In the genomic region with DNA sequence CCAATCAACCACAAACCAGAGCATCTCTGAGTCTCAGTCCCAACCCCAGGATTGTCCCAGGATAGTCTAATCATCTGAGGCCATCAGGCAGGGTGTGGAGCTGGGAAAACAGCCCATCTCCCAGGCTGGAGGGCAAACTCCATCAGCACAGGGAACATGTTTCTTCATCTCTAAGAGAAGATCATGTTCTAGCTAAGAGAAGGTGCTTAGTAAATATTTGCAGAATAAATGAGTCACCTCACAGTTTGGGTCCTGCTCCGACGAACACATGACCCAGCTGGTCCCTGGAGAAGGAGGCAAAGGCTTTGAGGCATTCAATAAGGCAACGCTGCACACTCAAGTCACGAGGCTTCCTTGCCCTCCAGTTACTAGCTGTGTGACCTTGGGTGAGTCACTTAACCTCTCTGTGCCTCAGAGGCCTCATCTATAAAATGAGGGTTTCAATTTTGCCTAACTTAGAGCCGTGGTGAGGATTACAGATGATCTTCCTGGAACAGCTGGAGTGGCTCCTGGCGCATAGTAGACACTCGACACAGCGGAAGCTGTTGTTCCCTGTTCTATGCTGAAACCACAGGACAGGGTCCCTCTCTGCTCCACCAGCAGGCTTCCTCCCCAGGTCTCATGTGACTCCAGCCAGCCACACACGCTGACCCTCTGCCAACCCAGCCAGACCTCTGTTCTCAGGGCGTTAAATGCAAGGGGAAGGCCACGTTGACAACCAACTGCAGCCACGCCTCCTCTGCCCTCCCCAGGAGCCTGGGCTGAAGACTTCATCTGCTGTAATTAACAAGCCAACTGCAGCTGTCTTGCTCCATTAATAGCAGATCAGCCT, we compare ENCODE assay signal across 11 cellular contexts. TPM values are rescaled to one million over a fixed set of nuclear protein-coding genes. Genes with fewer than 3 reads are reported as not detected.
A peak's percentile ranks its signal among the peaks of the same experiment; 100 is the strongest.
DNase-seq lines count a peak whose midpoint lies in the region; ATAC-seq, FAIRE-seq and TF ChIP-seq lines count a peak whose summit lies in the region.
"Had no signal": no experiment of that assay in that cellular context is flagged by ENCODE, and none has a peak within 500 bp of the region (broad histone marks: within the 10 kb centered on the region; RNA-seq: fewer than 3 reads in every experiment).

No MANE protein-coding gene starts in this region.

- no peak overlapping the region for H3K27ac Mint-ChIP-seq in mesothelial cell of epicardium
- H3K27ac Mint-ChIP-seq: activated naive CD4-positive, alpha-beta T cell treated with anti-CD3 and anti-CD28 coated beads, Interleukin-2, amount 50 U/mL, for 24 hours had no signal

- intact Hi-C loops in HepG2 (cut with micrococcal nuclease; ENCODE audit: unreplicated experiment), result no loop called here

- DNase-seq in LHCN-M2 (ENCODE audit: low read depth), result peak; percentile 96
- DNase-seq in SHP77 treated with DMSO at 0.1 percent for 48 hours (lab: John Stamatoyannopoulos, UW), result peak; percentile 80
- peak; percentile 75 for DNase-seq in HepG2 (ENCODE audit: low spot score)
- DNase-seq in central memory CD4-positive, alpha-beta T cell, result no peak
- DNase-seq in mesothelial cell of epicardium (ENCODE audit: low spot score in 2 of 2, unreplicated experiment in 2 of 2), result no peak
- DNase-seq in NCI-H128 (lab: John Stamatoyannopoulos, UW; ENCODE audit: unreplicated experiment), result no peak
- no peak for DNase-seq in activated CD4-positive, CD25-positive, alpha-beta regulatory T cell treated with anti-CD3 and anti-CD28 coated beads, Interleukin-2, amount 50 U/mL, for 72 hours
- DNase-seq: PC-9; stimulated activated CD4-positive, alpha-beta T cell treated with anti-CD3 and anti-CD28 coated beads, Interleukin-4, amount 100 ng/mL, for 1 hour had no signal

- in situ Hi-C loops in HepG2 (cut with HindIII; ENCODE audit: extremely low pct_ligation_motif_present, low pct_unique_long_range_greater_than_20kb), result no loop called here

- H3K4me3 Mint-ChIP-seq in mesothelial cell of epicardium, result no peak overlapping the region
- H3K4me3 Mint-ChIP-seq: activated naive CD4-positive, alpha-beta T cell treated with anti-CD3 and anti-CD28 coated beads, Interleukin-2, amount 50 U/mL, for 24 hours had no signal

- 0 out of 22 replicates have a peak overlapping the region, but pooled peaks of 1 of the 11 experiments have one; percentile 32 for H3K27ac ChIP-seq in BLaER1 treated with 17β-estradiol and CSF1 and Interleukin-3, amounts not matched to agents 10 nM and 100 nM
- no peak overlapping the region for H3K27ac ChIP-seq in HepG2 (ENCODE audit: extremely low read length, insufficient read depth, low read length)
- H3K27ac ChIP-seq: PC-9 had no signal

- no peaks in the 10 kb centered on the region for H3K36me3 ChIP-seq in BLaER1 treated with 17β-estradiol and CSF1 and Interleukin-3, amounts not matched to agents 10 nM and 100 nM
- H3K36me3 ChIP-seq in HepG2 (replicated peaks in 1 of 2; ENCODE audit: control insufficient read depth in 1 of 2, insufficient read depth in 2 of 2, low read length in 2 of 2), result no peaks in the 10 kb centered on the region

- H3K4me2 ChIP-seq in BLaER1 treated with 17β-estradiol and CSF1 and Interleukin-3, amounts not matched to agents 10 nM and 100 nM, result peak overlapping the region; percentile 38 to 74 (median 54)
- H3K4me2 ChIP-seq in HepG2 (ENCODE audit: low read depth, low read length), result peak overlapping the region; percentile 16
- H3K4me2 ChIP-seq: PC-9 had no signal

- no peaks in the 10 kb centered on the region for H3K79me2 ChIP-seq in HepG2 (ENCODE audit: insufficient read depth, low read length)

- H4K20me1 ChIP-seq in BLaER1 treated with 17β-estradiol and CSF1 and Interleukin-3, amounts not matched to agents 10 nM and 100 nM, result no peaks in the 10 kb centered on the region; a peak in 1 of 22 replicates
- no peaks in the 10 kb centered on the region for H4K20me1 ChIP-seq in HepG2 (ENCODE audit: insufficient read depth, low read length)

- no peaks in the 10 kb centered on the region for H3K9me3 Mint-ChIP-seq in mesothelial cell of epicardium
- H3K9me3 Mint-ChIP-seq: activated naive CD4-positive, alpha-beta T cell treated with anti-CD3 and anti-CD28 coated beads, Interleukin-2, amount 50 U/mL, for 24 hours had no signal

- H3K4me1 Mint-ChIP-seq in mesothelial cell of epicardium, result no peaks in the 10 kb centered on the region
- H3K4me1 Mint-ChIP-seq: activated naive CD4-positive, alpha-beta T cell treated with anti-CD3 and anti-CD28 coated beads, Interleukin-2, amount 50 U/mL, for 24 hours had no signal

- peak; percentile 68 for ATAC-seq in HepG2

- peak in 1 of 2 experiments; percentile 58; a peak in 2 of 4 replicates for TF ChIP-seq EP300 in HepG2 (IDR thresholded peaks at IDR 0.05; ENCODE audit: low read depth in 2 of 2, low read length in 2 of 2)
- no peak; the same call in 1 of the 2 replicates for TF ChIP-seq EP300 in HepG2 (CRISPR knock-in tag; IDR thresholded peaks at IDR 0.05; ENCODE audit: borderline replicate concordance)

- peaks cover 17 to 32% (median 24%) of the 10 kb centered on the region in 10 experiments for H3K4me1 ChIP-seq in BLaER1 treated with 17β-estradiol and CSF1 and Interleukin-3, amounts not matched to agents 10 nM and 100 nM
- peaks cover 14% of the 10 kb centered on the region for H3K4me1 ChIP-seq in HepG2 (ENCODE audit: insufficient read depth, low read length)

- peaks cover 60% of the 10 kb centered on the region for H3K27me3 Mint-ChIP-seq in mesothelial cell of epicardium (ENCODE audit: low read depth)

- TF ChIP-seq CTCF in HepG2 (CRISPR knock-in tag; IDR thresholded peaks at IDR 0.05) (no peak), mesothelial cell of epicardium (IDR thresholded peaks at IDR 0.05; ENCODE audit: unreplicated experiment) (no peak)

- no peak for TF ChIP-seq POLR2A in HepG2 (IDR thresholded peaks at IDR 0.05; ENCODE audit: insufficient read depth in 1 of 2, low read depth in 2 of 2, low read length in 2 of 2)

- WGBS in HepG2 (ENCODE audit: low lambda C conversion rate), result 8% methylated on average over 8 of the region's 12 CpGs

- H3K36me3 Mint-ChIP-seq in mesothelial cell of epicardium, result no peaks in the 10 kb centered on the region
- H3K36me3 Mint-ChIP-seq: activated naive CD4-positive, alpha-beta T cell treated with anti-CD3 and anti-CD28 coated beads, Interleukin-2, amount 50 U/mL, for 24 hours had no signal

- H3K9me3 ChIP-seq in BLaER1 treated with 17β-estradiol and CSF1 and Interleukin-3, amounts not matched to agents 10 nM and 100 nM (replicated peaks in 1 of 11), result no peaks in the 10 kb centered on the region
- no peaks in the 10 kb centered on the region for H3K9me3 ChIP-seq in HepG2 (ENCODE audit: low read length)

- no peak overlapping the region for H3K4me3 ChIP-seq in BLaER1 treated with 17β-estradiol and CSF1 and Interleukin-3, amounts not matched to agents 10 nM and 100 nM
- no peak overlapping the region; a peak in 1 of 6 replicates for H3K4me3 ChIP-seq in HepG2 (replicated peaks in 1 of 3; ENCODE audit: insufficient read depth in 1 of 3, low read depth in 2 of 3, low read length in 3 of 3)
- H3K4me3 ChIP-seq: PC-9 had no signal

- H3K27me3 ChIP-seq in BLaER1 treated with 17β-estradiol and CSF1 and Interleukin-3, amounts not matched to agents 10 nM and 100 nM, result no peaks in the 10 kb centered on the region; a peak in 1 of 22 replicates
- peaks cover 7 to 40% of the 10 kb centered on the region in 2 experiments for H3K27me3 ChIP-seq in HepG2 (ENCODE audit: control insufficient read depth in 1 of 2, insufficient read depth in 2 of 2, low read length in 2 of 2)

- H3K9ac ChIP-seq in BLaER1 treated with 17β-estradiol and CSF1 and Interleukin-3, amounts not matched to agents 10 nM and 100 nM, result peak overlapping the region in 1 of 11 experiments; percentile 4; a peak in 2 of 22 replicates
- no peak overlapping the region for H3K9ac ChIP-seq in HepG2 (ENCODE audit: insufficient read depth, low read depth, low read length)

- CTCF ChIA-PET in HepG2 (lab: Yijun Ruan, JAX; ENCODE audit: low intra/inter-chr PET ratio, low total read pairs), result no interaction called here

- peak; percentile 93 for FAIRE-seq in HepG2 (lab: Jason Lieb, UNC)

- no peak for TF ChIP-seq RAD21 in HepG2 (CRISPR knock-in tag; IDR thresholded peaks at IDR 0.05)

- POLR2A ChIA-PET in HepG2 (lab: Yijun Ruan, JAX), result interaction anchor here (1.0 to 2.1 kb wide), 3 partner anchors 9 to 20 kb away, joined by 4 to 44 read pairs (median 7); a partner anchor contains a TSS

- H2AFZ ChIP-seq in HepG2 (ENCODE audit: low read length), result no peak overlapping the region
- H2AFZ ChIP-seq: PC-9 had no signal

- no TSS peak for BruUV-seq in HepG2 (replicated peaks; lab: Mats Ljungman, UMichigan)

RNA-seq across cellular contexts. Expression of a gene that starts 10.3 kb away (rescaled TPM):
- total RNA-seq in LHCN-M2 (2014; rRNA removed) (156 and 227 TPM in 2 replicates), HepG2 (2016; rRNA removed; fragmentation: Illumina TruSeq; extraction: Trizol) (2,370 and 2,621 TPM in 2 replicates), mesothelial cell of epicardium (1,016 to 1,079 TPM (median 1,046 TPM) in 3 replicates)
- polyA plus RNA-seq in LHCN-M2 (2012), result 3,496 TPM
- 2,846 and 3,171 TPM in 2 replicates for total RNA-seq in HepG2 (2016; cell fraction: cytosol; rRNA removed; fragmentation: Illumina TruSeq; extraction: Trizol; ENCODE audit: low read depth)
- 2,344 and 2,494 TPM in 2 replicates for total RNA-seq in HepG2 (2016; cell fraction: insoluble cytoplasmic fraction; rRNA removed; fragmentation: Illumina TruSeq; extraction: Trizol)
- 4,564 and 4,636 TPM in 2 replicates for total RNA-seq in HepG2 (2016; cell fraction: membrane; rRNA removed; fragmentation: Illumina TruSeq; extraction: Trizol)
- total RNA-seq in HepG2 (2016; cell fraction: nucleus; rRNA removed; fragmentation: Illumina TruSeq; extraction: Trizol), result 746 and 817 TPM in 2 replicates
- 2,077 and 2,372 TPM in 2 replicates for polyA plus RNA-seq in HepG2 (2011; rRNA removed)
- 407 and 1,119 TPM in 2 replicates for polyA plus RNA-seq in HepG2 (2011; cell fraction: cytosol; rRNA removed)
- polyA plus RNA-seq in HepG2 (2011; cell fraction: nucleus; rRNA removed), result 463 and 488 TPM in 2 replicates
- 4,774 and 5,492 TPM in 2 replicates for polyA plus RNA-seq in HepG2 (2012)
- 3,783 and 3,983 TPM in 2 replicates for polyA plus RNA-seq in HepG2 (2016; cell fraction: cytosol; fragmentation: Illumina TruSeq; extraction: Trizol; ENCODE audit: low read depth)
- polyA plus RNA-seq in HepG2 (2016; cell fraction: insoluble cytoplasmic fraction; fragmentation: Illumina TruSeq; extraction: Trizol; ENCODE audit: low read depth), result 2,521 and 2,667 TPM in 2 replicates
- polyA plus RNA-seq in HepG2 (2016; cell fraction: membrane; fragmentation: Illumina TruSeq; extraction: Trizol; ENCODE audit: low read depth), result 4,834 and 4,888 TPM in 2 replicates
- polyA plus RNA-seq in HepG2 (2016; cell fraction: nucleus; fragmentation: Illumina TruSeq; extraction: Trizol; ENCODE audit: insufficient read depth, low read depth), result 1,405 and 1,472 TPM in 2 replicates
- 264 and 339 TPM in 2 replicates for polyA minus RNA-seq in HepG2 (2011; rRNA and poly(A)+ RNA removed; ENCODE audit: low replicate concordance)
- 484 and 523 TPM in 2 replicates for polyA minus RNA-seq in HepG2 (2011; cell fraction: cytosol; rRNA and poly(A)+ RNA removed)
- polyA minus RNA-seq in HepG2 (2011; cell fraction: nucleus; rRNA and poly(A)+ RNA removed), result 268 and 368 TPM in 2 replicates

RNA-seq across cellular contexts. Expression of a gene that starts 20.2 kb away (rescaled TPM):
- total RNA-seq in LHCN-M2 (2014; rRNA removed) (1.1 and 1.9 TPM in 2 replicates), HepG2 (2016; rRNA removed; fragmentation: Illumina TruSeq; extraction: Trizol) (0.32 and 0.77 TPM in 2 replicates), mesothelial cell of epicardium (16.8 to 17.2 TPM (median 17.0 TPM) in 3 replicates)
- 0.33 TPM for polyA plus RNA-seq in LHCN-M2 (2012)
- total RNA-seq in HepG2 (2016; cell fraction: cytosol; rRNA removed; fragmentation: Illumina TruSeq; extraction: Trizol; ENCODE audit: low read depth), result 0.09 and 0.20 TPM in 2 replicates
- total RNA-seq in HepG2 (2016; cell fraction: insoluble cytoplasmic fraction; rRNA removed; fragmentation: Illumina TruSeq; extraction: Trizol), result 0.56 and 0.83 TPM in 2 replicates
- 0.56 and 0.76 TPM in 2 replicates for total RNA-seq in HepG2 (2016; cell fraction: membrane; rRNA removed; fragmentation: Illumina TruSeq; extraction: Trizol)
- total RNA-seq in HepG2 (2016; cell fraction: nucleus; rRNA removed; fragmentation: Illumina TruSeq; extraction: Trizol), result 0.72 and 1.6 TPM in 2 replicates
- 0.96 and 1.6 TPM in 2 replicates for polyA plus RNA-seq in HepG2 (2011; rRNA removed)
- polyA plus RNA-seq in HepG2 (2011; cell fraction: cytosol; rRNA removed), result 0.88 and 1.1 TPM in 2 replicates
- polyA plus RNA-seq in HepG2 (2011; cell fraction: nucleus; rRNA removed), result 1.7 and 2.0 TPM in 2 replicates
- 0.34 and 1.0 TPM in 2 replicates for polyA plus RNA-seq in HepG2 (2012)
- polyA plus RNA-seq in HepG2 (2016; cell fraction: cytosol; fragmentation: Illumina TruSeq; extraction: Trizol; ENCODE audit: low read depth), result 0.05 and 0.17 TPM in 2 replicates
- polyA plus RNA-seq in HepG2 (2016; cell fraction: insoluble cytoplasmic fraction; fragmentation: Illumina TruSeq; extraction: Trizol; ENCODE audit: low read depth), result 0.27 and 0.61 TPM in 2 replicates
- polyA plus RNA-seq in HepG2 (2016; cell fraction: membrane; fragmentation: Illumina TruSeq; extraction: Trizol; ENCODE audit: low read depth), result 0.23 and 0.50 TPM in 2 replicates
- 1.9 and 2.0 TPM in 2 replicates for polyA plus RNA-seq in HepG2 (2016; cell fraction: nucleus; fragmentation: Illumina TruSeq; extraction: Trizol; ENCODE audit: insufficient read depth, low read depth)
- polyA minus RNA-seq in HepG2 (2011; rRNA and poly(A)+ RNA removed; ENCODE audit: low replicate concordance), result 3.4 and 3.8 TPM in 2 replicates
- 0.18 and 0.89 TPM in 2 replicates for polyA minus RNA-seq in HepG2 (2011; cell fraction: cytosol; rRNA and poly(A)+ RNA removed)
- polyA minus RNA-seq in HepG2 (2011; cell fraction: nucleus; rRNA and poly(A)+ RNA removed), result 0.52 and 1.1 TPM in 2 replicates

Comparison
In these comparisons a context has a peak if more than half of its experiments do, and no peak if none do; other contexts are left out.
1. DNase-seq: peak in LHCN-M2 (single experiment), SHP77 treated with DMSO at 0.1 percent for 48 hours (single experiment) and HepG2 (single experiment); none in central memory CD4-positive, alpha-beta T cell (single experiment), mesothelial cell of epicardium (0 of 2), NCI-H128 (single experiment) and activated CD4-positive, CD25-positive, alpha-beta regulatory T cell treated with anti-CD3 and anti-CD28 coated beads, Interleukin-2, amount 50 U/mL, for 72 hours (single experiment).